Comparison of ENCODE assay signal across 8 cellular contexts in genomic region chr1:13748610-13749505, GRCh38. TPM values are rescaled to one million over a fixed set of nuclear protein-coding genes. Genes with fewer than 3 reads are reported as not detected.
A peak's percentile ranks its signal among the peaks of the same experiment; 100 is the strongest.
DNase-seq lines count a peak whose midpoint lies in the region; ATAC-seq lines count a peak whose summit lies in the region.

No MANE protein-coding gene starts in this region.

- no peaks in the 10 kb centered on the region for H3K36me3 ChIP-seq in esophagus (ENCODE audit: control insufficient read depth in 2 of 2, insufficient read depth in 2 of 2, low read length in 1 of 2)
- no peaks in the 10 kb centered on the region for H3K36me3 ChIP-seq in muscle layer of colon (ENCODE audit: insufficient read depth, low read length)

- WGBS in esophagus, 2 donors = 1% methylated on average over 80 to 83 of the region's 83 CpGs

- H3K27ac Mint-ChIP-seq in activated T-cell treated with anti-CD3 and anti-CD28 coated beads, Interleukin-2, amount 50 U/mL, for 24 hours = peak overlapping the region; percentile 95

- no peaks in the 10 kb centered on the region for H3K27me3 ChIP-seq in esophagus (ENCODE audit: control insufficient read depth in 1 of 2, insufficient read depth in 2 of 2, low read length in 2 of 2)
- H3K27me3 ChIP-seq in muscle layer of colon (ENCODE audit: control insufficient read depth in 1 of 2, insufficient read depth in 2 of 2, low read length in 2 of 2) = no peaks in the 10 kb centered on the region

- peak overlapping the region; percentile 83 for H3K4me3 Mint-ChIP-seq in activated T-cell treated with anti-CD3 and anti-CD28 coated beads, Interleukin-2, amount 50 U/mL, for 24 hours

- H3K4me1 ChIP-seq in esophagus (ENCODE audit: control insufficient read depth in 2 of 2, insufficient read depth in 2 of 2, low read length in 1 of 2) (peaks cover 0 to 2% of the 10 kb centered on the region in 2 donors), muscle layer of colon (ENCODE audit: insufficient read depth, low read length) (peaks cover 22% of the 10 kb centered on the region)

- peak overlapping the region; percentile 73 for H3K4me3 ChIP-seq in Jurkat, Clone E6-1 (ENCODE audit: low read length)
- H3K4me3 ChIP-seq in esophagus (ENCODE audit: low read depth in 1 of 2, low read length in 2 of 2) (peak overlapping the region; percentile 83 to 86), muscle layer of colon (ENCODE audit: low read depth in 1 of 2, low read length in 2 of 2) (peak overlapping the region; percentile 79 to 83)

- H3K27me3 Mint-ChIP-seq in activated T-cell treated with anti-CD3 and anti-CD28 coated beads, Interleukin-2, amount 50 U/mL, for 24 hours = no peaks in the 10 kb centered on the region

- ATAC-seq in GM21717 (IDR thresholded peaks at IDR 0.05; ENCODE audit: unreplicated experiment) = peak; percentile 68

- DNase-seq in DMS53 treated with DMSO at 0.1 percent for 48 hours (lab: John Stamatoyannopoulos, UW; ENCODE audit: unreplicated experiment) (peak; percentile 84), OCI-M2 (lab: John Stamatoyannopoulos, UW; ENCODE audit: unreplicated experiment) (peak; percentile 22)
- DNase-seq in Jurkat, Clone E6-1 (ENCODE audit: low read depth, low spot score) = peak; percentile 92
- peak; percentile 95 for DNase-seq in activated T-cell treated with anti-CD3 and anti-CD28 coated beads, Interleukin-2, amount 50 U/mL, for 24 hours
- DNase-seq in stimulated activated CD8-positive, alpha-beta memory T cell treated with anti-CD3 and anti-CD28 coated beads, Interleukin-7, amount 100 ng/mL, for 1 hour (ENCODE audit: low read depth in 2 of 2) = peak; percentile 90 to 94

- peaks cover 49% of the 10 kb centered on the region for H3K4me1 Mint-ChIP-seq in activated T-cell treated with anti-CD3 and anti-CD28 coated beads, Interleukin-2, amount 50 U/mL, for 24 hours (ENCODE audit: low read depth)

- peaks cover 60% of the 10 kb centered on the region for H3K36me3 Mint-ChIP-seq in activated T-cell treated with anti-CD3 and anti-CD28 coated beads, Interleukin-2, amount 50 U/mL, for 24 hours (ENCODE audit: low read depth)

- H3K9ac ChIP-seq in muscle layer of colon (ENCODE audit: low read length) = peak overlapping the region; percentile 62

- H3K9me3 Mint-ChIP-seq in activated T-cell treated with anti-CD3 and anti-CD28 coated beads, Interleukin-2, amount 50 U/mL, for 24 hours = no peaks in the 10 kb centered on the region

- no peaks in the 10 kb centered on the region for H3K9me3 ChIP-seq in esophagus (ENCODE audit: control insufficient read depth in 2 of 2, insufficient read depth in 1 of 2, low read depth in 1 of 2, low read length in 1 of 2)
- no peaks in the 10 kb centered on the region for H3K9me3 ChIP-seq in muscle layer of colon (ENCODE audit: low read length)

- H3K27ac ChIP-seq in esophagus (ENCODE audit: low read depth in 2 of 2, low read length in 1 of 2) = peak overlapping the region; percentile 94 to 99
- H3K27ac ChIP-seq in muscle layer of colon (ENCODE audit: low read depth, low read length) = peak overlapping the region; percentile 84

RNA-seq across cellular contexts. Expression of gene PRDM2, which starts 48.9 kb away (rescaled TPM):
- 21.7 TPM for polyA plus RNA-seq in Jurkat, Clone E6-1 (2012; ENCODE audit: insufficient read depth, insufficient read length)
- 10 to 100 TPM; 12.1 to 16.0 TPM for polyA plus RNA-seq in esophagus

Comparison
In these comparisons a context has a peak if more than half of its experiments do, and no peak if none do; other contexts are left out.
1. Peak in every context shown above with its lines: DNase-seq, ATAC-seq, H3K4me3 ChIP-seq and H3K27ac ChIP-seq.
2. DNase-seq: peak in every context shown above with its lines; median percentile 95 in activated T-cell treated with anti-CD3 and anti-CD28 coated beads, Interleukin-2, amount 50 U/mL, for 24 hours; 92 in Jurkat, Clone E6-1; 92 in stimulated activated CD8-positive, alpha-beta memory T cell treated with anti-CD3 and anti-CD28 coated beads, Interleukin-7, amount 100 ng/mL, for 1 hour; 84 in DMS53 treated with DMSO at 0.1 percent for 48 hours; 22 in OCI-M2.